8 cellular contexts compared by ENCODE assay signal in genomic region chr13:45341799-45342584, GRCh38. TPM values are rescaled to one million over a fixed set of nuclear protein-coding genes. Genes with fewer than 3 reads are reported as not detected.
A peak's percentile ranks its signal among the peaks of the same experiment; 100 is the strongest.
DNase-seq lines count a peak whose midpoint lies in the region; ATAC-seq and TF ChIP-seq lines count a peak whose summit lies in the region.

No MANE protein-coding gene starts in this region.

- intact Hi-C loops in left lung (cut with DNase I): no loop called here

- ATAC-seq in left lung (peak; percentile 7), GM19397 (IDR thresholded peaks at IDR 0.05; ENCODE audit: unreplicated experiment) (no peak)

- no peaks in the 10 kb centered on the region for H3K9me3 ChIP-seq in NT2/D1 (ENCODE audit: insufficient read depth, low read length)
- no peaks in the 10 kb centered on the region for H3K9me3 ChIP-seq in left lung

- H3K27me3 ChIP-seq in NT2/D1 (ENCODE audit: insufficient read depth, insufficient read length) (no peaks in the 10 kb centered on the region), left lung (no peaks in the 10 kb centered on the region)

- in situ Hi-C loops in G401 (cut with HindIII; ENCODE audit: low sequenced_read_pairs): no loop called here

- peak overlapping the region; percentile 91 for H3K4me3 ChIP-seq in GM12864 (ENCODE audit: low read depth, low read length)
- H3K4me3 ChIP-seq in NT2/D1 (ENCODE audit: insufficient read length, low read depth): peak overlapping the region; percentile 75
- H3K4me3 ChIP-seq in left lung: peak overlapping the region; percentile 85 to 95

- DNase-seq in GM12864 (ENCODE audit: low read depth) (no peak), NT2/D1 (ENCODE audit: low read depth, low spot score) (no peak), caudate nucleus (lab: John Stamatoyannopoulos, UW) (peak in 2 of 61 donors; percentile 54 to 59), left lung (peak in 1 of 2 donors; percentile 58), G401 (ENCODE audit: low spot score) (no peak), HT-29 (ENCODE audit: low spot score) (no peak)

- H3K4me1 ChIP-seq in NT2/D1 (ENCODE audit: insufficient read depth, insufficient read length) (no peaks in the 10 kb centered on the region), left lung (peaks cover 22 to 45% of the 10 kb centered on the region in 2 donors)

- H3K27ac ChIP-seq in caudate nucleus (ENCODE audit: low read depth, low read length) (peak overlapping the region; percentile 96), left lung (peak overlapping the region; percentile 100), temporal lobe (ENCODE audit: low read depth, low read length) (peak overlapping the region; percentile 90)

- no peak for TF ChIP-seq CTCF in GM12864 (IDR thresholded peaks at IDR 0.05; ENCODE audit: low read depth, low read length, missing control alignments)
- TF ChIP-seq CTCF in left lung (IDR thresholded peaks at IDR 0.05): no peak

- H3K36me3 ChIP-seq in NT2/D1 (ENCODE audit: insufficient read depth, insufficient read length, low read length): peaks cover 49% of the 10 kb centered on the region
- peaks cover 0 to 60% of the 10 kb centered on the region in 2 donors for H3K36me3 ChIP-seq in left lung

- H3K9ac ChIP-seq in NT2/D1 (ENCODE audit: insufficient read length, low read depth): peak overlapping the region; percentile 86

RNA-seq across cellular contexts. Expression of gene TPT1, which starts 1.0 kb away (rescaled TPM):
- total RNA-seq in left lung: 1,000 to 10,000 TPM; 3,460 to 5,041 TPM
- 1,724 TPM for total RNA-seq in temporal lobe
- total RNA-seq in G401 (2014; rRNA removed; shearing (Covaris generic)): 1,171 and 1,350 TPM in 2 replicates
- total RNA-seq in HT-29 (2014; rRNA removed; shearing (Covaris generic)): 1,597 and 1,598 TPM in 2 replicates
